2 cellular contexts compared by ENCODE assay signal in the genomic region with DNA sequence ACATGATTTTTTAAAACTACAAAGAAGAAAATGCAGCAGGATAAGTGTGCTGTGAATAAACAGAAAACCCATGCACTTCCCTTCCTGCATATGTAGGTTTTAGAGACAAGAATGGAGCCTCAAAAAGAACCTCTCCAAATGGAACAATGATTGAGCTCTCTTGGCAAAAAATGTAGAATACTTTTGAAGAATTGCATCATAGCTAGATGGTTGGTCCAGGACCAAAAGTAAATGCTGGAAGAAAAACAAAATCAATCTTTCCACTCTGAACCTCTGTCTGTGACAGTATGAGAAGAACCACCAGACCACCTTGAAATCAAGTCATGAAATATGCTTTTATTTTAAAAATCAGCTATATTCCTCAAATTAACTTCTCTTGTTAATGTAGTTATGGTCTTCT.
TF ChIP-seq lines count a peak whose summit lies in the region.

No MANE protein-coding gene starts in this region.

TF ChIP-seq in A549, 52 proteins besides CTCF, POLR2A, EP300 and RAD21:
- TF ChIP-seq SREBF2 (IDR thresholded peaks at IDR 0.05) (no peak), MYC (IDR thresholded peaks at IDR 0.05; ENCODE audit: borderline replicate concordance, low read length) (no peak)
- TF ChIP-seq, protein P1, sequence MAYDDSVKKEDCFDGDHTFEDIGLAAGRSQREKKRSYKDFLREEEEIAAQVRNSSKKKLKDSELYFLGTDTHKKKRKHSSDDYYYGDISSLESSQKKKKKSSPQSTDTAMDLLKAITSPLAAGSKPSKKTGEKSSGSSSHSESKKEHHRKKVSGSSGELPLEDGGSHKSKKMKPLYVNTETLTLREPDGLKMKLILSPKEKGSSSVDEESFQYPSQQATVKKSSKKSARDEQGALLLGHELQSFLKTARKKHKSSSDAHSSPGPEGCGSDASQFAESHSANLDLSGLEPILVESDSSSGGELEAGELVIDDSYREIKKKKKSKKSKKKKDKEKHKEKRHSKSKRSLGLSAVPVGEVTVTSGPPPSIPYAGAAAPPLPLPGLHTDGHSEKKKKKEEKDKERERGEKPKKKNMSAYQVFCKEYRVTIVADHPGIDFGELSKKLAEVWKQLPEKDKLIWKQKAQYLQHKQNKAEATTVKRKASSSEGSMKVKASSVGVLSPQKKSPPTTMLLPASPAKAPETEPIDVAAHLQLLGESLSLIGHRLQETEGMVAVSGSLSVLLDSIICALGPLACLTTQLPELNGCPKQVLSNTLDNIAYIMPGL (CRISPR knock-in tag; IDR thresholded peaks at IDR 0.05; ENCODE audit: borderline replicate concordance), result no peak

TF ChIP-seq in liver, 16 proteins besides CTCF, POLR2A, EP300 and RAD21:
- TF ChIP-seq HNF4G (IDR thresholded peaks at IDR 0.05) (no peak), HNF4A (conservative IDR thresholded peaks at IDR 0.05) (peak; percentile 33 to 42), YY1 (IDR thresholded peaks at IDR 0.05) (peak; percentile 44), RXRA (IDR thresholded peaks at IDR 0.05) (peak; percentile 18 to 43)
- TF ChIP-seq, protein P2, sequence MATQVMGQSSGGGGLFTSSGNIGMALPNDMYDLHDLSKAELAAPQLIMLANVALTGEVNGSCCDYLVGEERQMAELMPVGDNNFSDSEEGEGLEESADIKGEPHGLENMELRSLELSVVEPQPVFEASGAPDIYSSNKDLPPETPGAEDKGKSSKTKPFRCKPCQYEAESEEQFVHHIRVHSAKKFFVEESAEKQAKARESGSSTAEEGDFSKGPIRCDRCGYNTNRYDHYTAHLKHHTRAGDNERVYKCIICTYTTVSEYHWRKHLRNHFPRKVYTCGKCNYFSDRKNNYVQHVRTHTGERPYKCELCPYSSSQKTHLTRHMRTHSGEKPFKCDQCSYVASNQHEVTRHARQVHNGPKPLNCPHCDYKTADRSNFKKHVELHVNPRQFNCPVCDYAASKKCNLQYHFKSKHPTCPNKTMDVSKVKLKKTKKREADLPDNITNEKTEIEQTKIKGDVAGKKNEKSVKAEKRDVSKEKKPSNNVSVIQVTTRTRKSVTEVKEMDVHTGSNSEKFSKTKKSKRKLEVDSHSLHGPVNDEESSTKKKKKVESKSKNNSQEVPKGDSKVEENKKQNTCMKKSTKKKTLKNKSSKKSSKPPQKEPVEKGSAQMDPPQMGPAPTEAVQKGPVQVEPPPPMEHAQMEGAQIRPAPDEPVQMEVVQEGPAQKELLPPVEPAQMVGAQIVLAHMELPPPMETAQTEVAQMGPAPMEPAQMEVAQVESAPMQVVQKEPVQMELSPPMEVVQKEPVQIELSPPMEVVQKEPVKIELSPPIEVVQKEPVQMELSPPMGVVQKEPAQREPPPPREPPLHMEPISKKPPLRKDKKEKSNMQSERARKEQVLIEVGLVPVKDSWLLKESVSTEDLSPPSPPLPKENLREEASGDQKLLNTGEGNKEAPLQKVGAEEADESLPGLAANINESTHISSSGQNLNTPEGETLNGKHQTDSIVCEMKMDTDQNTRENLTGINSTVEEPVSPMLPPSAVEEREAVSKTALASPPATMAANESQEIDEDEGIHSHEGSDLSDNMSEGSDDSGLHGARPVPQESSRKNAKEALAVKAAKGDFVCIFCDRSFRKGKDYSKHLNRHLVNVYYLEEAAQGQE (IDR thresholded peaks at IDR 0.05), result no peak
- TF ChIP-seq, protein P3, sequence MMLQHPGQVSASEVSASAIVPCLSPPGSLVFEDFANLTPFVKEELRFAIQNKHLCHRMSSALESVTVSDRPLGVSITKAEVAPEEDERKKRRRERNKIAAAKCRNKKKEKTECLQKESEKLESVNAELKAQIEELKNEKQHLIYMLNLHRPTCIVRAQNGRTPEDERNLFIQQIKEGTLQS (IDR thresholded peaks at IDR 0.05), result peak; percentile 82
